Comparison of ENCODE assay signal across 8 cellular contexts in the genomic region with DNA sequence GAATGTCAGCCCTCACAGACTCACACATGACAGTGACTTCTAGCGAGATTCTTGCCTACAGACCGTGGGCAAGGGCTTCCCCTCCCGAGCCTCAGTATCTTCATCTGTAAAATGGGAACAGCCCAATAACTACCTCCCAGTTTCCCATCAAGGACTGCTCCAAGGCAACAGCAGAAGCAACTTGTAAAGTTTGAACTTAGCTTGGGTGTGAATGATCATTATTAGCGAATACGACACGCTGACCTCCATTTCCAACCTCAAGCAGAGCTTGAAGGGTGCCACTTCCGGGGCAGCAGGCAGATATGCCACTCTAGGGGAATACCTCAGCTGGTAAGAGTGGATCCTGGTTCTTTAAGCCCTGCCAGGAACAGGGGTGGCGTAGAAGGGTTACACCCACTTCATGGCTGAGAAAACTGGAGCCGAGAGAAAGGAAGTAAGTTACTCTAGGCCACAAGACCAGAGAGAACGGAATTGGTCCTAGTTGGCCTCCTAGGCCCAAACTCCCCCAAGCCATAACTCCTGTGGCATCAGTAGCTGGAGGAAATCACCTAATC.
DNase-seq lines count a peak whose midpoint lies in the region; ATAC-seq and TF ChIP-seq lines count a peak whose summit lies in the region.

No MANE protein-coding gene starts in this region.

- H3K27ac ChIP-seq in coronary artery = peak overlapping the region; percentile 90 to 100
- peak overlapping the region; percentile 99 to 100 for H3K27ac ChIP-seq in mucosa of rectum (ENCODE audit: low read depth in 2 of 2, low read length in 2 of 2)

- H3K27me3 ChIP-seq in mucosa of rectum (ENCODE audit: control insufficient read depth in 2 of 2, insufficient read depth in 2 of 2, low read length in 2 of 2) = no peaks in the 10 kb centered on the region

- no peak for TF ChIP-seq CTCF in coronary artery (IDR thresholded peaks at IDR 0.05)

- peak; percentile 57 for DNase-seq in activated T-cell treated with anti-CD3 and anti-CD28 coated beads, Interleukin-2, amount 50 U/mL, for 24 hours
- no peak for DNase-seq in activated T-cell treated with anti-CD3 and anti-CD28 coated beads, Interleukin-2, amount 50 U/mL, for 1 hour
- DNase-seq in coronary artery (ENCODE audit: low spot score) = no peak

- peak overlapping the region; percentile 91 to 97 for H3K9ac ChIP-seq in mucosa of rectum (ENCODE audit: low read depth in 1 of 2, low read length in 2 of 2)

- H3K4me1 ChIP-seq in mucosa of rectum (ENCODE audit: control insufficient read depth in 2 of 2, insufficient read depth in 2 of 2, low read length in 2 of 2) = peaks cover 48 to 49% of the 10 kb centered on the region in 2 donors

- H3K9me3 Mint-ChIP-seq in activated T-cell treated with anti-CD3 and anti-CD28 coated beads, Interleukin-2, amount 50 U/mL, for 24 hours = no peaks in the 10 kb centered on the region

- H3K4me3 ChIP-seq in coronary artery = peak overlapping the region; percentile 99
- H3K4me3 ChIP-seq in mucosa of rectum (ENCODE audit: low read length in 2 of 2) = peak overlapping the region; percentile 93 to 98

- peaks cover 59% of the 10 kb centered on the region for H3K4me1 Mint-ChIP-seq in activated T-cell treated with anti-CD3 and anti-CD28 coated beads, Interleukin-2, amount 50 U/mL, for 24 hours (ENCODE audit: low read depth)

- peak; percentile 87 for TF ChIP-seq POLR2A in Raji (IDR thresholded peaks at IDR 0.05; ENCODE audit: insufficient read depth, low read depth, low read length)

- peaks cover 14 to 17% of the 10 kb centered on the region in 2 donors for H3K36me3 ChIP-seq in mucosa of rectum (ENCODE audit: control insufficient read depth in 2 of 2, insufficient read depth in 2 of 2, low read length in 2 of 2)

- H3K9me3 ChIP-seq in mucosa of rectum (ENCODE audit: control insufficient read depth in 2 of 2, low read length in 2 of 2) = no peaks in the 10 kb centered on the region

- H3K27me3 Mint-ChIP-seq in activated T-cell treated with anti-CD3 and anti-CD28 coated beads, Interleukin-2, amount 50 U/mL, for 24 hours = no peaks in the 10 kb centered on the region

- peaks cover 46% of the 10 kb centered on the region for H3K36me3 Mint-ChIP-seq in activated T-cell treated with anti-CD3 and anti-CD28 coated beads, Interleukin-2, amount 50 U/mL, for 24 hours (ENCODE audit: low read depth)

- no peak for ATAC-seq in HG02870 (IDR thresholded peaks at IDR 0.05; ENCODE audit: unreplicated experiment)
- no peak for ATAC-seq in GM19351 (IDR thresholded peaks at IDR 0.05; ENCODE audit: unreplicated experiment)
- no peak for ATAC-seq in HG02623 (IDR thresholded peaks at IDR 0.05; ENCODE audit: unreplicated experiment)

- peak overlapping the region; percentile 87 for H3K4me3 Mint-ChIP-seq in activated T-cell treated with anti-CD3 and anti-CD28 coated beads, Interleukin-2, amount 50 U/mL, for 24 hours

- H3K27ac Mint-ChIP-seq in activated T-cell treated with anti-CD3 and anti-CD28 coated beads, Interleukin-2, amount 50 U/mL, for 24 hours = peak overlapping the region; percentile 99
